ENCODE assay signal across 22 cellular contexts in the genomic region with DNA sequence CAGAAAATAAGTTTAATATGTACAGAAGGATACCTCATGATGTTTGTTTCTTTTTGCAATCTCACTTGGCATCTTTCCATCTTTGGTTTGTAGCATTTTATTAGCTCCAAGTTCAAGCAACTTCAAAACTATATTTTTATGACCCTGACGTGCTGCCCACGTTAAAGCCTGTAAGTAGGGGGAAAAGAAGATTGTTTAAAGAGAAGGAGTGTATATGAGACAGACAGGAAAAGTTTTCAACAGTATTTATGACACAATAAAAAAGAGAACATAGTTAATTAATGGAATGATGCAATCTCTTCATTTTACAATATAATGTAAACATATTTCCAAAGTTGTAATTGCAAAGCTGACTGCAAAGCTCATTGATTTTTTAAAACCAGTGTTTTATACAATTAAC. TPM values are rescaled to one million over a fixed set of nuclear protein-coding genes. Genes with fewer than 3 reads are reported as not detected.
"Had no signal": no experiment of that assay in that cellular context is flagged by ENCODE, and none has a peak within 500 bp of the region (broad histone marks: within the 10 kb centered on the region; RNA-seq: fewer than 3 reads in every experiment).

No MANE protein-coding gene starts in this region.

- H3K4me3 ChIP-seq: esophagus muscularis mucosa, pancreas, sigmoid colon, thyroid gland, vagina had no signal

- H3K9me3 ChIP-seq: pancreas, vagina had no signal

- H3K36me3 ChIP-seq: esophagus muscularis mucosa, pancreas, sigmoid colon, thyroid gland, vagina had no signal

- H3K4me1 ChIP-seq: esophagus muscularis mucosa, sigmoid colon, thyroid gland, vagina had no signal

- DNase-seq: activated CD4-positive, alpha-beta T cell treated with anti-CD3 and anti-CD28 coated beads, Interleukin-2, amount 50 U/mL, for 48 hours; activated CD4-positive, CD25-positive, alpha-beta regulatory T cell treated with anti-CD3 and anti-CD28 coated beads, Interleukin-2, amount 50 U/mL, for 72 hours; activated CD8-positive, alpha-beta memory T cell treated with anti-CD3 and anti-CD28 coated beads, Interleukin-2, amount 10 ng/mL, durations not matched to agents 7 days and 5 days; activated effector memory CD4-positive, alpha-beta T cell treated with anti-CD3 and anti-CD28 coated beads, Interleukin-2, amount 50 U/mL, for 16 hours; activated T-cell treated with anti-CD3 and anti-CD28 coated beads, Interleukin-2, amount 50 U/mL, for 4 hours; amniotic stem cell; glutamatergic neuron; hypothalamus; kidney glomerular epithelial cell; left ventricle myocardium superior; naive thymus-derived CD8-positive, alpha-beta T cell; pancreas; sigmoid colon; T-helper 9 cell; thyroid gland had no signal

- H3K27me3 ChIP-seq: esophagus muscularis mucosa, pancreas, sigmoid colon, thyroid gland, vagina had no signal

- H3K27ac ChIP-seq: esophagus muscularis mucosa, pancreas, sigmoid colon, thyroid gland, vagina had no signal

- H3K4me1 Mint-ChIP-seq: activated CD8-positive, alpha-beta memory T cell treated with anti-CD3 and anti-CD28 coated beads, Interleukin-2, amount 10 ng/mL, durations not matched to agents 7 days and 5 days; activated naive CD4-positive, alpha-beta T cell treated with anti-CD3 and anti-CD28 coated beads, Interleukin-2, amount 50 U/mL, for 24 hours; memory B cell; naive thymus-derived CD8-positive, alpha-beta T cell; stimulated activated memory B cell treated with anti-CD40 and anti-IgM and Interleukin-4, amounts not matched to agents 10 μg/mL and 1 μg/mL and 100 μg/mL, for 72 hours had no signal

- H3K36me3 Mint-ChIP-seq: activated CD8-positive, alpha-beta memory T cell treated with anti-CD3 and anti-CD28 coated beads, Interleukin-2, amount 10 ng/mL, durations not matched to agents 7 days and 5 days; activated naive CD4-positive, alpha-beta T cell treated with anti-CD3 and anti-CD28 coated beads, Interleukin-2, amount 50 U/mL, for 24 hours; memory B cell; stimulated activated memory B cell treated with anti-CD40 and anti-IgM and Interleukin-4, amounts not matched to agents 10 μg/mL and 1 μg/mL and 100 μg/mL, for 72 hours had no signal

- H3K27me3 Mint-ChIP-seq: activated CD8-positive, alpha-beta memory T cell treated with anti-CD3 and anti-CD28 coated beads, Interleukin-2, amount 10 ng/mL, durations not matched to agents 7 days and 5 days; activated naive CD4-positive, alpha-beta T cell treated with anti-CD3 and anti-CD28 coated beads, Interleukin-2, amount 50 U/mL, for 24 hours; memory B cell; stimulated activated memory B cell treated with anti-CD40 and anti-IgM and Interleukin-4, amounts not matched to agents 10 μg/mL and 1 μg/mL and 100 μg/mL, for 72 hours had no signal

- H3K27ac Mint-ChIP-seq: activated CD8-positive, alpha-beta memory T cell treated with anti-CD3 and anti-CD28 coated beads, Interleukin-2, amount 10 ng/mL, durations not matched to agents 7 days and 5 days; activated naive CD4-positive, alpha-beta T cell treated with anti-CD3 and anti-CD28 coated beads, Interleukin-2, amount 50 U/mL, for 24 hours; memory B cell; naive thymus-derived CD8-positive, alpha-beta T cell; stimulated activated memory B cell treated with anti-CD40 and anti-IgM and Interleukin-4, amounts not matched to agents 10 μg/mL and 1 μg/mL and 100 μg/mL, for 72 hours had no signal

- ATAC-seq: activated CD8-positive, alpha-beta memory T cell treated with anti-CD3 and anti-CD28 coated beads, Interleukin-2, amount 10 ng/mL, durations not matched to agents 7 days and 5 days; activated T-cell treated with anti-CD3 and anti-CD28 coated beads, Interleukin-2, amount 50 U/mL, for 4 hours; left ventricle myocardium superior; naive thymus-derived CD8-positive, alpha-beta T cell; pancreas; stimulated activated memory B cell treated with anti-CD40 and anti-IgM and Interleukin-4, amounts not matched to agents 10 μg/mL and 1 μg/mL and 100 μg/mL, for 72 hours had no signal

- H3K4me3 Mint-ChIP-seq: activated CD8-positive, alpha-beta memory T cell treated with anti-CD3 and anti-CD28 coated beads, Interleukin-2, amount 10 ng/mL, durations not matched to agents 7 days and 5 days; activated naive CD4-positive, alpha-beta T cell treated with anti-CD3 and anti-CD28 coated beads, Interleukin-2, amount 50 U/mL, for 24 hours; activated T-cell treated with anti-CD3 and anti-CD28 coated beads, Interleukin-2, amount 50 U/mL, for 4 hours; memory B cell; naive thymus-derived CD8-positive, alpha-beta T cell; stimulated activated memory B cell treated with anti-CD40 and anti-IgM and Interleukin-4, amounts not matched to agents 10 μg/mL and 1 μg/mL and 100 μg/mL, for 72 hours had no signal

RNA-seq across cellular contexts. Expression of a gene that starts 42.6 kb away (rescaled TPM):
- total RNA-seq: activated CD8-positive, alpha-beta memory T cell treated with anti-CD3 and anti-CD28 coated beads, Interleukin-2, amount 10 ng/mL, durations not matched to agents 7 days and 5 days; activated T-cell treated with anti-CD3 and anti-CD28 coated beads, Interleukin-2, amount 50 U/mL, for 4 hours; cardiac septum; esophagus muscularis mucosa; left ventricle myocardium superior; mucosa of gallbladder; naive thymus-derived CD8-positive, alpha-beta T cell; pancreas; sigmoid colon; thyroid gland; vagina had no signal
- polyA plus RNA-seq: naive thymus-derived CD8-positive, alpha-beta T cell; pancreas; sigmoid colon had no signal
